ENCODE assay signal across 8 cellular contexts in the genomic region with DNA sequence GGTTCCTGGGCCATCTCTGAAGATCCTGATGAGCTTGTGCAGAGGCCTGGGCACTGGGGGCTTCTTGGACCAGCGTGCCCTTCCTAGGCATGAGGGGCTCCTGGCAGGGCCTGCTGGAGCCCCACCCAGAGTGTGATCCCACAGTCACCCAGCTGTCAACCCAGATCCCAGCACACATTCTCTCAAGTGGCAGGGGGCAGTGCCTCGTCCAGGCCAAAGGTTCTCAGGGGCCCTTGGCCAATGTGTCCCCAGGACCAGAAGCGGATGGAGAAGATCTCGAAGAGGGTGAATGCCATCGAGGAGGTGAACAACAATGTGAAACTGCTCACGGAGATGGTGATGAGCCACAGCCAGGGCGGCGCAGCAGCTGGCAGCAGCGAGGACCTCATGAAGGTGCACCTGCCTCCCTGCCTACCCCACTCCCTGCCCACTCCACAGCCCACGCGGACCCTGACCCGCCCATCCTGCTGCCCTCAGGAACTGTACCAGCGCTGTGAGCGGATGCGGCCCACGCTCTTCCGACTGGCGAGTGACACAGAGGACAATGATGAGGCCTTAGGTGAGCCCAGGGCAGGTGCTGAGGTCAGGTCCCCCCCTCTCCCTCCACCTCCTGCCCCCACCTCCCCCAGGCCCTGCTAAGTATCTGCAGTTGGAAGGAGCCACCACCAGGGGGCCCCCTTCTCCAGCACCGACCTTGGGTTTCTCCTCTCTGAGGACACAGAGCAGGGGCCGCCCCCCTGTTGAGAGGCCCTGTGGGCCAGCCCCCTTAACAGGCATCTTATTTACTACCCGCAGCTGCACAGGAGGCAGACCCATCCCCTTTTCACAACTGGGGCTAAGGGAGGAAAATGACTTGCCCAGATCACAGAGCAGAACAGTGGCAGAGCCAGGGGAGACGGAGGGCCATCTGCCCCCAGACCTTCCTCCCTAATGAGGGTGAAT. TPM values are rescaled to one million over a fixed set of nuclear protein-coding genes. Genes with fewer than 3 reads are reported as not detected.
DNase-seq lines count a peak whose midpoint lies in the region; ATAC-seq, FAIRE-seq and TF ChIP-seq lines count a peak whose summit lies in the region.

No MANE protein-coding gene starts in this region.

- no peaks in the 10 kb centered on the region for H3K79me2 ChIP-seq in keratinocyte (ENCODE audit: control insufficient read depth, insufficient read depth, low read length)

- TF ChIP-seq CTCF in body of pancreas (IDR thresholded peaks at IDR 0.05) (peak; percentile 46 to 94 (median 55)), keratinocyte (optimal IDR thresholded peaks at IDR 0.05 in 1 of 3, IDR thresholded peaks at IDR 0.05 in 1 of 3, conservative IDR thresholded peaks at IDR 0.05 in 1 of 3; ENCODE audit: extremely low read depth in 1 of 3, insufficient read depth in 2 of 3, low read length in 3 of 3) (peak; percentile 49 to 82 (median 75))

- TF ChIP-seq POLR2A in body of pancreas (IDR thresholded peaks at IDR 0.05) = no peak

- H3K36me3 ChIP-seq in KOPT-K1 (ENCODE audit: insufficient read depth, low read length) (peaks cover 47% of the 10 kb centered on the region), body of pancreas (replicated peaks in 1 of 2; ENCODE audit: insufficient read depth in 1 of 2, low read depth in 2 of 2) (peaks cover 3 to 9% of the 10 kb centered on the region in 2 donors), keratinocyte (ENCODE audit: control insufficient read depth in 2 of 2, extremely low read depth in 1 of 2, insufficient read depth in 2 of 2, low read length in 2 of 2) (peaks cover 25 to 31% of the 10 kb centered on the region in 2 experiments)

- H3K9me1 ChIP-seq in keratinocyte (ENCODE audit: control insufficient read depth, extremely low read depth, insufficient read depth, low read length) = no peaks in the 10 kb centered on the region

- dilution Hi-C loops in keratinocyte (cut with MboI; ENCODE audit: extremely low pct_ligation_motif_present, low sequenced_read_pairs) = no loop called here

- no peak overlapping the region for H3K9ac ChIP-seq in keratinocyte (ENCODE audit: control insufficient read depth, extremely low read depth, insufficient read depth, low read length)

- intact Hi-C loops in body of pancreas (cut with DNase I) = no loop called here

- no peak overlapping the region for H2AFZ ChIP-seq in keratinocyte (ENCODE audit: control insufficient read depth, low read length)

- FAIRE-seq in keratinocyte (lab: Jason Lieb, UNC) = no peak

- H3K27ac ChIP-seq in KOPT-K1 (ENCODE audit: low read depth, low read length, poor library complexity, severe bottlenecking) = peak overlapping the region; percentile 39
- no peak overlapping the region for H3K27ac ChIP-seq in body of pancreas
- H3K27ac ChIP-seq in keratinocyte (ENCODE audit: control insufficient read depth, insufficient read depth, low read length) = no peak overlapping the region

- H3K4me3 ChIP-seq in body of pancreas (no peak overlapping the region), keratinocyte (ENCODE audit: control insufficient read depth in 2 of 3, extremely low read depth in 1 of 3, insufficient read depth in 2 of 3, low read depth in 1 of 3, low read length in 3 of 3) (no peak overlapping the region)

- no peaks in the 10 kb centered on the region for H4K20me1 ChIP-seq in keratinocyte (ENCODE audit: control insufficient read depth, extremely low read depth, insufficient read depth, low read length)

- DNase-seq in ELF-1 (ENCODE audit: low read depth, low spot score) = peak; percentile 84
- peak; percentile 68 for DNase-seq in UCSD-AML1 (lab: John Stamatoyannopoulos, UW; ENCODE audit: unreplicated experiment)
- peak; percentile 55 to 69 (median 62) for DNase-seq in body of pancreas
- no peak for DNase-seq in keratinocyte (ENCODE audit: low read depth, low spot score)
- DNase-seq in stimulated activated CD4-positive, alpha-beta T cell treated with anti-CD3 and anti-CD28 coated beads, Interleukin-4, amount 100 ng/mL, for 1 hour = peak; percentile 74

- H3K27me3 ChIP-seq in body of pancreas (no peaks in the 10 kb centered on the region), keratinocyte (ENCODE audit: control insufficient read depth, extremely low read depth, insufficient read depth, low read length) (no peaks in the 10 kb centered on the region)

- peak; percentile 62 for ATAC-seq in body of pancreas
- no peak for ATAC-seq in GM19395 (IDR thresholded peaks at IDR 0.05; ENCODE audit: unreplicated experiment)
- no peak for ATAC-seq in HG03571 (IDR thresholded peaks at IDR 0.05; ENCODE audit: unreplicated experiment)

- WGBS in body of pancreas, 2 donors = 57 to 59% methylated on average over 19 to 21 of the region's 22 CpGs

- no peaks in the 10 kb centered on the region for H3K9me3 ChIP-seq in KOPT-K1 (ENCODE audit: insufficient read depth, low read length, poor library complexity, severe bottlenecking)
- no peaks in the 10 kb centered on the region for H3K9me3 ChIP-seq in body of pancreas
- H3K9me3 ChIP-seq in keratinocyte (ENCODE audit: control insufficient read depth, low read depth, low read length) = no peaks in the 10 kb centered on the region

- H3K4me2 ChIP-seq in keratinocyte (ENCODE audit: control insufficient read depth, extremely low read depth, insufficient read depth, low read depth, low read length) = no peak overlapping the region

- H3K4me1 ChIP-seq in body of pancreas = no peaks in the 10 kb centered on the region
- H3K4me1 ChIP-seq in keratinocyte (ENCODE audit: control insufficient read depth, extremely low read depth, insufficient read depth, low read length) = peaks cover 7% of the 10 kb centered on the region

RNA-seq across cellular contexts. Expression of a gene that starts 14.7 kb away (rescaled TPM):
- total RNA-seq in body of pancreas = 10 to 100 TPM; 38.4 to 42.5 TPM
- 29.2 to 36.4 TPM (median 32.5 TPM) in 3 replicates for polyA plus RNA-seq in keratinocyte
- polyA plus RNA-seq in keratinocyte (2011; ENCODE audit: low read depth) = 25.0 TPM
- 22.9 and 26.0 TPM in 2 replicates for polyA plus RNA-seq in keratinocyte (2011; cell fraction: cytosol; rRNA removed)
- 104 and 125 TPM in 2 replicates for polyA plus RNA-seq in keratinocyte (2011; cell fraction: nucleus; rRNA removed)
- polyA plus RNA-seq in keratinocyte (2012; ENCODE audit: low replicate concordance) = 28.2 and 30.6 TPM in 2 replicates
- 25.9 to 31.7 TPM (median 27.1 TPM) in 3 replicates for polyA minus RNA-seq in keratinocyte
- polyA minus RNA-seq in keratinocyte (2011; cell fraction: cytosol; rRNA and poly(A)+ RNA removed) = 25.9 TPM
- polyA minus RNA-seq in keratinocyte (2011; cell fraction: nucleus; rRNA and poly(A)+ RNA removed) = 30.6 and 40.9 TPM in 2 replicates

RNA-seq across cellular contexts. Expression of a gene that starts 16.1 kb away (rescaled TPM):
- 10 to 100 TPM in 1 of 2 donors, 1 to 10 TPM in 1; 2.0 to 40.0 TPM for total RNA-seq in body of pancreas
- polyA plus RNA-seq in keratinocyte = 27.2 to 49.8 TPM (median 32.6 TPM) in 3 replicates
- polyA plus RNA-seq in keratinocyte (2011; ENCODE audit: low read depth) = 39.1 TPM
- polyA plus RNA-seq in keratinocyte (2011; cell fraction: cytosol; rRNA removed) = 40.0 and 72.9 TPM in 2 replicates
- polyA plus RNA-seq in keratinocyte (2011; cell fraction: nucleus; rRNA removed) = 68.3 and 76.6 TPM in 2 replicates
- 62.7 and 79.7 TPM in 2 replicates for polyA plus RNA-seq in keratinocyte (2012; ENCODE audit: low replicate concordance)
- polyA minus RNA-seq in keratinocyte = 32.3 to 136 TPM (median 54.1 TPM) in 3 replicates
- 59.5 TPM for polyA minus RNA-seq in keratinocyte (2011; cell fraction: cytosol; rRNA and poly(A)+ RNA removed)
- 27.0 and 32.3 TPM in 2 replicates for polyA minus RNA-seq in keratinocyte (2011; cell fraction: nucleus; rRNA and poly(A)+ RNA removed)

RNA-seq across cellular contexts. Expression of a gene that starts 35.2 kb away (rescaled TPM):
- total RNA-seq in body of pancreas = 10 to 100 TPM in 1 of 2 donors, 1 to 10 TPM in 1; 7.0 to 23.1 TPM
- 4.6 to 6.3 TPM (median 5.2 TPM) in 3 replicates for polyA plus RNA-seq in keratinocyte
- 0.64 TPM for polyA plus RNA-seq in keratinocyte (2011; ENCODE audit: low read depth)
- polyA plus RNA-seq in keratinocyte (2011; cell fraction: cytosol; rRNA removed) = 4.0 and 5.5 TPM in 2 replicates
- 1.2 and 2.5 TPM in 2 replicates for polyA plus RNA-seq in keratinocyte (2011; cell fraction: nucleus; rRNA removed)
- 2.8 and 3.1 TPM in 2 replicates for polyA plus RNA-seq in keratinocyte (2012; ENCODE audit: low replicate concordance)
- 0.33 to 1.9 TPM (median 1.4 TPM) in 3 replicates for polyA minus RNA-seq in keratinocyte
- polyA minus RNA-seq in keratinocyte (2011; cell fraction: cytosol; rRNA and poly(A)+ RNA removed) = 6.7 TPM
- polyA minus RNA-seq in keratinocyte (2011; cell fraction: nucleus; rRNA and poly(A)+ RNA removed) = 0.95 and 1.4 TPM in 2 replicates

RNA-seq across cellular contexts. Expression of a gene that starts 43.5 kb away (rescaled TPM):
- total RNA-seq in body of pancreas = 10 to 100 TPM; 19.2 to 68.9 TPM
- polyA plus RNA-seq in keratinocyte = not detected in 3 replicates
- polyA plus RNA-seq in keratinocyte (2011; ENCODE audit: low read depth) = not detected
- polyA plus RNA-seq in keratinocyte (2011; cell fraction: cytosol; rRNA removed) = not detected in 2 replicates
- not detected in 2 replicates for polyA plus RNA-seq in keratinocyte (2011; cell fraction: nucleus; rRNA removed)
- not detected in 2 replicates for polyA plus RNA-seq in keratinocyte (2012; ENCODE audit: low replicate concordance)
- polyA minus RNA-seq in keratinocyte = not detected in 3 replicates
- not detected for polyA minus RNA-seq in keratinocyte (2011; cell fraction: cytosol; rRNA and poly(A)+ RNA removed)
- polyA minus RNA-seq in keratinocyte (2011; cell fraction: nucleus; rRNA and poly(A)+ RNA removed) = not detected in 2 replicates

RNA-seq across cellular contexts. Expression of a gene that starts 52.1 kb away (rescaled TPM):
- 100 to 1,000 TPM in 1 of 2 donors, 10 to 100 TPM in 1; 90.3 to 325 TPM for total RNA-seq in body of pancreas
- 1,629 to 5,918 TPM (median 2,086 TPM) in 3 replicates for polyA plus RNA-seq in keratinocyte
- polyA plus RNA-seq in keratinocyte (2011; ENCODE audit: low read depth) = 32.5 TPM
- polyA plus RNA-seq in keratinocyte (2011; cell fraction: cytosol; rRNA removed) = 1,190 and 2,669 TPM in 2 replicates
- polyA plus RNA-seq in keratinocyte (2011; cell fraction: nucleus; rRNA removed) = 846 and 991 TPM in 2 replicates
- 158 and 3,159 TPM in 2 replicates for polyA plus RNA-seq in keratinocyte (2012; ENCODE audit: low replicate concordance)
- polyA minus RNA-seq in keratinocyte = 1,852 to 4,357 TPM (median 3,828 TPM) in 3 replicates
- polyA minus RNA-seq in keratinocyte (2011; cell fraction: cytosol; rRNA and poly(A)+ RNA removed) = 1,483 TPM
- polyA minus RNA-seq in keratinocyte (2011; cell fraction: nucleus; rRNA and poly(A)+ RNA removed) = 326 and 338 TPM in 2 replicates
